ENCODE assay signal across 1 cellular context in genomic region chr2:113138428-113139322, GRCh38.
TF ChIP-seq lines count a peak whose summit lies in the region.

No MANE protein-coding gene starts in this region.

TF ChIP-seq in H1, 55 proteins besides CTCF, POLR2A, EP300 and RAD21 (continued from another document):
- TF ChIP-seq TEAD4 (IDR thresholded peaks at IDR 0.05; ENCODE audit: low read depth, low read length) = no peak
- TF ChIP-seq PHF8 (conservative IDR thresholded peaks at IDR 0.05; ENCODE audit: low read depth, low read length) = no peak
- TF ChIP-seq RNF2 (IDR thresholded peaks at IDR 0.05; ENCODE audit: borderline replicate concordance, low read depth, low read length, missing control alignments, poor library complexity, severe bottlenecking) = no peak
- no peak for TF ChIP-seq SAP30 (IDR thresholded peaks at IDR 0.05; ENCODE audit: insufficient read depth, insufficient replicate concordance, low read length)
- TF ChIP-seq BCL11A (IDR thresholded peaks at IDR 0.05; ENCODE audit: low read depth in 2 of 2, low read length in 2 of 2) = no peak
